Comparison of ENCODE assay signal across 1 cellular context in the genomic region with DNA sequence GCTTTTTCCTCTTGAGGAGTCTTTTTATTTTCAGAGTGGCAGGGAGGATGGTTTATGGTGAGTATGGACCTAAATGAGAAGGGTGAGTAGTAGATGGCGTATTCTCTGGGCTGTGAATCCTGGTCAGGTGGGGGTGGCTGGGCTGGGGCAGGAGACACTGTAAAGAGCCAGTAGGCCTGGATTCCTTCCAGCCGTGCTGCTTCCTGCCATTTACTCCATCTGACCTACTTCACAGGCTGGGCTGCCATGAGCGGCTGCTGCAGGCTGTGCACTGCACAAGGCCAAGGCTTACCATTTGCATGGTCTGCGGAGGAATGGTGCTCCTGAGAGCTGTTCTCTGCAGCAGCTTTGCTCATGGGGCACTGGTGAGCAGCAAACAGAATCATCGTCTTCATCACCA.
TF ChIP-seq lines count a peak whose summit lies in the region.

No MANE protein-coding gene starts in this region.

TF ChIP-seq in HepG2, 621 proteins besides CTCF, POLR2A, EP300 and RAD21 (continued from another document):
- TF ChIP-seq SCMH1 (CRISPR knock-in tag; IDR thresholded peaks at IDR 0.05; ENCODE audit: borderline replicate concordance) (no peak), ZBTB39 (CRISPR knock-in tag; IDR thresholded peaks at IDR 0.05) (no peak), RFX5 (IDR thresholded peaks at IDR 0.05; ENCODE audit: low read depth, low read length) (no peak), SETDB1 (CRISPR knock-in tag; IDR thresholded peaks at IDR 0.05; ENCODE audit: borderline replicate concordance) (no peak), FOXK2 (IDR thresholded peaks at IDR 0.05) (no peak), ZBTB49 (CRISPR knock-in tag; IDR thresholded peaks at IDR 0.05; ENCODE audit: borderline replicate concordance) (no peak), ZZZ3 (CRISPR knock-in tag; IDR thresholded peaks at IDR 0.05; ENCODE audit: borderline replicate concordance) (no peak), MXD4 (CRISPR knock-in tag; IDR thresholded peaks at IDR 0.05) (no peak), NONO (IDR thresholded peaks at IDR 0.05) (no peak), NONO (CRISPR knock-in tag; conservative IDR thresholded peaks at IDR 0.05) (no peak), NFYC (CRISPR knock-in tag; IDR thresholded peaks at IDR 0.05) (no peak), ZNF33B (CRISPR knock-in tag; IDR thresholded peaks at IDR 0.05) (no peak), REXO4 (CRISPR knock-in tag; IDR thresholded peaks at IDR 0.05; ENCODE audit: borderline replicate concordance) (no peak)
